Comparison of ENCODE assay signal across 8 cellular contexts in the genomic region with DNA sequence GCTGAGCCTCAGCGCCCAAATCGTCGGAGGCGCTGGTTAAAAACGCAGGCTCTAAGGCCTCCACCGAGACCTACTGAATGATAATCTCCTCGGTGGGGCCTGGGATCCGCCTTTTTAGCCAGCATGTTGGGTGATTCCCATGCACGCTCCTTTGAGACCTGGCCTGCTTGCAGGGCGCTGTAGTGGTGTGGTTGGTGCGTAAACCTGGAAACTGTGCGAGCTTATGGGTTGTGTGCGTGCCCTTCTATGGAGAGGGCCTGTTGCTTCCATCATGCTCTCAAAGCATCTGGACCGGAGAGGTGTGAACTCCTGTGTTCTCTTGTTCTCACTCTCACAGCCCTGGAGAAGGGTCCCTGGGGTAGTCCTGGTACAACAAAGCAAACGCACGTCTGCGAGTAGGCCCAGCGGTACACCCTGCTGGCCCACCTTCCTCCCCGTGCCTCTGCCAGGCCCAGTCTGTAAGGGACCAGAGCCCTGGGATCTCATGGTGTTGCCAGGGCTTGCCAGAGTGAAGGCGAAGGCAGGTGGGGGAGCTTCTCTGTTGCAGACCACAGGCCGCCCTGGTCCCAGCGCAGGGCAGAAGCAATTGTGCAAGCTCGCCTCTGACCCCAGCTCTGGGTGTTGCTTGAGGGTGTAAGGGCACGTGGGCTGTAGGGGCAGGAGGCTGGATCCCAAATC. TPM values are rescaled to one million over a fixed set of nuclear protein-coding genes. Genes with fewer than 3 reads are reported as not detected.
DNase-seq lines count a peak whose midpoint lies in the region; ATAC-seq and TF ChIP-seq lines count a peak whose summit lies in the region.

No MANE protein-coding gene starts in this region.

- H3K4me3 ChIP-seq in H7 (ENCODE audit: insufficient read depth, low read depth, low read length) (peak overlapping the region; percentile 48), skeletal muscle cell (ENCODE audit: low read depth, low read length) (peak overlapping the region; percentile 47)

- no peak for ATAC-seq in T-helper 17 cell
- no peak for ATAC-seq in GM21529 (IDR thresholded peaks at IDR 0.05; ENCODE audit: unreplicated experiment)

- H3K9me3 ChIP-seq in T-helper 17 cell (ENCODE audit: control insufficient read depth, low read length, poor library complexity, severe bottlenecking): no peaks in the 10 kb centered on the region

- H3K4me1 Mint-ChIP-seq in T-helper 17 cell (peaks cover 15% of the 10 kb centered on the region), glutamatergic neuron (ENCODE audit: low read depth, unreplicated experiment) (peaks cover 15% of the 10 kb centered on the region)

- peak overlapping the region; percentile 81 for H3K4me3 Mint-ChIP-seq in T-helper 17 cell
- H3K4me3 Mint-ChIP-seq in glutamatergic neuron (ENCODE audit: unreplicated experiment): peak overlapping the region; percentile 86

- DNase-seq in H7 (no peak), T-helper 17 cell (no peak), glutamatergic neuron (no peak), skeletal muscle cell (ENCODE audit: low read depth) (no peak), NCI-H1436 (lab: John Stamatoyannopoulos, UW) (no peak), occipital lobe (lab: John Stamatoyannopoulos, UW) (no peak), NCI-H446 treated with DMSO at 0.1 percent for 48 hours (lab: John Stamatoyannopoulos, UW) (no peak)

- peaks cover 8% of the 10 kb centered on the region for H3K9me3 Mint-ChIP-seq in glutamatergic neuron (ENCODE audit: unreplicated experiment)

- H3K27ac Mint-ChIP-seq in T-helper 17 cell (no peak overlapping the region), glutamatergic neuron (ENCODE audit: unreplicated experiment) (peak overlapping the region; percentile 29)

- TF ChIP-seq CTCF in glutamatergic neuron (IDR thresholded peaks at IDR 0.05; ENCODE audit: partially characterized antibody, unreplicated experiment): no peak

- H3K36me3 Mint-ChIP-seq in T-helper 17 cell (ENCODE audit: low read depth): peaks cover 2% of the 10 kb centered on the region
- H3K36me3 Mint-ChIP-seq in glutamatergic neuron (ENCODE audit: unreplicated experiment): no peaks in the 10 kb centered on the region

- H3K27me3 ChIP-seq in H7 (ENCODE audit: control insufficient read depth, insufficient read depth, low read length): peaks cover 27% of the 10 kb centered on the region

- H3K36me3 ChIP-seq in H7 (replicated peaks; ENCODE audit: control insufficient read depth, insufficient read depth, low read length): no peaks in the 10 kb centered on the region; the same call in 1 of the 2 replicates

- H3K27me3 Mint-ChIP-seq in T-helper 17 cell: peaks cover 10% of the 10 kb centered on the region
- H3K27me3 Mint-ChIP-seq in glutamatergic neuron (ENCODE audit: unreplicated experiment): peaks cover 15% of the 10 kb centered on the region

RNA-seq across cellular contexts. Expression of gene LRRC75A, which starts 0.8 kb away (rescaled TPM):
- total RNA-seq in H7 (2014; rRNA removed; shearing (Covaris generic)): 3.3 and 5.9 TPM in 2 replicates
- total RNA-seq in T-helper 17 cell (1 to 10 TPM; 3.1 to 5.0 TPM), glutamatergic neuron (ENCODE audit: unreplicated experiment) (7.3 TPM), occipital lobe (5.6 TPM)
